In genomic region chr2:233556756-233557736, GRCh38 we compare ENCODE assay signal across 9 cellular contexts. TPM values are rescaled to one million over a fixed set of nuclear protein-coding genes. Genes with fewer than 3 reads are reported as not detected.
DNase-seq lines count a peak whose midpoint lies in the region; ATAC-seq and TF ChIP-seq lines count a peak whose summit lies in the region.
"Had no signal": no experiment of that assay in that cellular context is flagged by ENCODE, and none has a peak within 500 bp of the region (broad histone marks: within the 10 kb centered on the region; RNA-seq: fewer than 3 reads in every experiment).

No MANE protein-coding gene starts in this region.

- no peaks in the 10 kb centered on the region for H3K4me1 ChIP-seq in tibial nerve

- no peaks in the 10 kb centered on the region for H3K27me3 ChIP-seq in tibial nerve

- peaks cover 0 to 88% (median 0%) of the 10 kb centered on the region in 3 donors for H3K36me3 ChIP-seq in tibial nerve

- H3K9me3 ChIP-seq in tibial nerve, result no peaks in the 10 kb centered on the region
- H3K9me3 ChIP-seq: Caco-2 had no signal

- no peaks in the 10 kb centered on the region for H3K27me3 Mint-ChIP-seq in activated T-cell treated with anti-CD3 and anti-CD28 coated beads, Interleukin-2, amount 50 U/mL, for 72 hours (ENCODE audit: low read depth)

- H3K9me3 Mint-ChIP-seq in activated T-cell treated with anti-CD3 and anti-CD28 coated beads, Interleukin-2, amount 50 U/mL, for 72 hours, result no peaks in the 10 kb centered on the region

- WGBS in tibial nerve, 2 donors, result 86 to 87% methylated on average over 9 of the region's 9 CpGs

- H3K4me3 ChIP-seq in fibroblast of the aortic adventitia (ENCODE audit: low read depth, low read length), result no peak overlapping the region
- no peak overlapping the region for H3K4me3 ChIP-seq in tibial nerve

- no peak for TF ChIP-seq CTCF in fibroblast of the aortic adventitia (IDR thresholded peaks at IDR 0.05; ENCODE audit: insufficient read depth, low read length)
- no peak for TF ChIP-seq CTCF in tibial nerve (IDR thresholded peaks at IDR 0.05)

- H3K4me3 Mint-ChIP-seq in activated T-cell treated with anti-CD3 and anti-CD28 coated beads, Interleukin-2, amount 50 U/mL, for 72 hours, result peak overlapping the region in 1 of 2 donors; percentile 16

- no peak for TF ChIP-seq POLR2A in tibial nerve (IDR thresholded peaks at IDR 0.05)

- peak overlapping the region; percentile 72 for H3K27ac Mint-ChIP-seq in activated T-cell treated with anti-CD3 and anti-CD28 coated beads, Interleukin-2, amount 50 U/mL, for 72 hours

- H3K36me3 Mint-ChIP-seq in activated T-cell treated with anti-CD3 and anti-CD28 coated beads, Interleukin-2, amount 50 U/mL, for 72 hours (ENCODE audit: insufficient read depth in 2 of 2), result peaks cover 0 to 3% of the 10 kb centered on the region in 2 donors

- H3K27ac ChIP-seq in tibial nerve, result no peak overlapping the region

- DNase-seq in activated T-cell treated with anti-CD3 and anti-CD28 coated beads, Interleukin-2, amount 50 U/mL, for 72 hours, result no peak
- DNase-seq in activated T-cell treated with anti-CD3 and anti-CD28 coated beads, Interleukin-2, amount 50 U/mL, for 1 hour, result no peak
- DNase-seq in fibroblast of the aortic adventitia (ENCODE audit: low read depth) (peak; percentile 63), ureter (ENCODE audit: low spot score) (peak; percentile 53), tibial nerve (ENCODE audit: low spot score in 2 of 2) (no peak)
- DNase-seq: Caco-2 had no signal

- H3K4me1 Mint-ChIP-seq in activated T-cell treated with anti-CD3 and anti-CD28 coated beads, Interleukin-2, amount 50 U/mL, for 72 hours (ENCODE audit: low read depth), result peaks cover 9% of the 10 kb centered on the region

- peak; percentile 31 to 48 for ATAC-seq in activated T-cell treated with anti-CD3 and anti-CD28 coated beads, Interleukin-2, amount 50 U/mL, for 72 hours (replicated peaks in 1 of 2)
- ATAC-seq in SK-N-SH treated with all-trans-retinoic acid at 6 μM for 48 hours (peak; percentile 74), HG02885 (IDR thresholded peaks at IDR 0.05; ENCODE audit: poor library complexity, unreplicated experiment) (no peak), GM21737 (IDR thresholded peaks at IDR 0.05; ENCODE audit: unreplicated experiment) (no peak)

- no peak for TF ChIP-seq EP300 in tibial nerve (IDR thresholded peaks at IDR 0.05)

TF ChIP-seq in SK-N-SH treated with all-trans-retinoic acid at 6 μM for 48 hours, 23 proteins besides CTCF, POLR2A, EP300 and RAD21:
- TF ChIP-seq CSDC2 (CRISPR knock-in tag; IDR thresholded peaks at IDR 0.05), result no peak; the same call in 1 of the 2 replicates
- TF ChIP-seq ESRRG (CRISPR knock-in tag; IDR thresholded peaks at IDR 0.05), result no peak
- TF ChIP-seq ZFP3 (CRISPR knock-in tag; IDR thresholded peaks at IDR 0.05), result no peak
- no peak for TF ChIP-seq RARB (CRISPR knock-in tag; IDR thresholded peaks at IDR 0.05)
- TF ChIP-seq ISL1 (CRISPR knock-in tag; IDR thresholded peaks at IDR 0.05), result peak; percentile 8; the same call in 1 of the 2 replicates
- no peak for TF ChIP-seq ZNF565 (CRISPR knock-in tag; conservative IDR thresholded peaks at IDR 0.05; ENCODE audit: low read depth)
- TF ChIP-seq TCF4 (CRISPR knock-in tag; IDR thresholded peaks at IDR 0.05; ENCODE audit: borderline replicate concordance), result no peak

RNA-seq across cellular contexts. Expression of gene USP40, which starts 9.5 kb away (rescaled TPM):
- total RNA-seq in activated T-cell treated with anti-CD3 and anti-CD28 coated beads, Interleukin-2, amount 50 U/mL, for 72 hours, result 10 to 100 TPM; 14.7 to 19.6 TPM
- 40.2 and 75.5 TPM in 2 replicates for total RNA-seq in fibroblast of the aortic adventitia (ENCODE audit: low replicate concordance)
- total RNA-seq in ureter, result 79.2 TPM
- total RNA-seq in tibial nerve, result 10 to 100 TPM; 41.7 to 68.0 (median 54.2) TPM

Comparison
In these comparisons a context has a peak if more than half of its experiments do, and no peak if none do; other contexts are left out.
1. ATAC-seq: peak in activated T-cell treated with anti-CD3 and anti-CD28 coated beads, Interleukin-2, amount 50 U/mL, for 72 hours (2 of 2) and SK-N-SH treated with all-trans-retinoic acid at 6 μM for 48 hours (single experiment); none in HG02885 (single experiment) and GM21737 (single experiment).
2. DNase-seq: peak in fibroblast of the aortic adventitia (single experiment) and ureter (single experiment); none in activated T-cell treated with anti-CD3 and anti-CD28 coated beads, Interleukin-2, amount 50 U/mL, for 72 hours (0 of 2), activated T-cell treated with anti-CD3 and anti-CD28 coated beads, Interleukin-2, amount 50 U/mL, for 1 hour (single experiment) and tibial nerve (0 of 2).